ENCODE assay signal across 28 cellular contexts in genomic region chr1:184618851-184619250, GRCh38.
"Had no signal": no experiment of that assay in that cellular context is flagged by ENCODE, and none has a peak within 500 bp of the region (broad histone marks: within the 10 kb centered on the region; RNA-seq: fewer than 3 reads in every experiment).

No MANE protein-coding gene starts in this region.

- H3K27me3 Mint-ChIP-seq: dendritic cell treated with granulocyte-macrophage colony-stimulating factor and Interleukin-4, amounts not matched to agents 40 ng/mL and 50 ng/mL, for 4 days; effector memory CD8-positive, alpha-beta T cell had no signal

- H3K4me3 ChIP-seq: colonic mucosa, esophagus squamous epithelium, gastroesophageal sphincter, heart left ventricle, hepatocyte, lower lobe of right lung, mucosa of descending colon had no signal

- ATAC-seq: effector memory CD8-positive, alpha-beta T cell; esophagus mucosa; gastroesophageal sphincter; heart left ventricle; left colon; left lobe of liver; left ventricle myocardium superior; lower lobe of right lung; mucosa of descending colon had no signal

- H3K27ac ChIP-seq: colonic mucosa, epithelial cell of prostate, esophagus squamous epithelium, heart left ventricle, hepatocyte, lower lobe of right lung had no signal

- H3K27ac Mint-ChIP-seq: dendritic cell treated with granulocyte-macrophage colony-stimulating factor and Interleukin-4, amounts not matched to agents 40 ng/mL and 50 ng/mL, for 4 days; effector memory CD8-positive, alpha-beta T cell; endodermal cell; immature natural killer cell; memory B cell; naive B cell had no signal

- H3K9me3 ChIP-seq: colonic mucosa, esophagus squamous epithelium, gastroesophageal sphincter, heart left ventricle, lower lobe of right lung, mucosa of descending colon had no signal

- H3K36me3 Mint-ChIP-seq: memory B cell, naive B cell had no signal

- H3K4me3 Mint-ChIP-seq: dendritic cell treated with granulocyte-macrophage colony-stimulating factor and Interleukin-4, amounts not matched to agents 40 ng/mL and 50 ng/mL, for 4 days; effector memory CD8-positive, alpha-beta T cell; endodermal cell; immature natural killer cell; memory B cell; naive B cell had no signal

- H3K36me3 ChIP-seq: colonic mucosa, lower lobe of right lung had no signal

- H3K4me2 ChIP-seq: hepatocyte had no signal

- DNase-seq: colonic mucosa; cortex of kidney; effector CD8-positive, alpha-beta T cell; effector memory CD8-positive, alpha-beta T cell; endodermal cell; erythroblast; esophagus squamous epithelium; foreskin fibroblast; foreskin melanocyte; heart left ventricle; hypothalamus; immature natural killer cell; islet precursor cell; kidney; kidney glomerular epithelial cell; left colon; left ventricle myocardium superior; lower lobe of right lung; mesendoderm; mucosa of descending colon; naive B cell had no signal

- H3K27me3 ChIP-seq: colonic mucosa, esophagus squamous epithelium, gastroesophageal sphincter, heart left ventricle, hepatocyte had no signal

- H2AFZ ChIP-seq: hepatocyte had no signal

- H3K9me3 Mint-ChIP-seq: dendritic cell treated with granulocyte-macrophage colony-stimulating factor and Interleukin-4, amounts not matched to agents 40 ng/mL and 50 ng/mL, for 4 days; effector memory CD8-positive, alpha-beta T cell; endodermal cell; immature natural killer cell; memory B cell; naive B cell had no signal

- H3K4me1 Mint-ChIP-seq: memory B cell, naive B cell had no signal

- H3K79me2 ChIP-seq: hepatocyte had no signal
